1 cellular context compared by ENCODE assay signal in the genomic region with DNA sequence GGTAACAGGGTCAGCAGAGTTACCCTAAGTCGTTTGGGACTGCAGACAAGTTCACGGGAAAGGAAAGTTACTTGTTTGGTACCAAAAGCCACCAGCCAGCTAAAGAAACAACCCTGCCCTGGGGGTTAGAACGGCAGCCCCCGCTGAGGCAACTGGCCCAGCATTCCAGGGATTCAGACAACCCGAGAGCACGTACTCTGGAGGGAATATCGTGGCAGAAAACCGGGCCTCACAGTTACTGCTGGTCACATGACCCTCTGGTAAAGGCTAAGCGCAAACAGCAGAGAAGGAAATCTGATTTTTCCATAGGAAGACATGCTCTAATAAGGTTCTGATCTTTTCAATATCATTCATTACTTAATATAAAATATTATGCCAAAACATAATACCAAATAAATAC.
TF ChIP-seq lines count a peak whose summit lies in the region.

No MANE protein-coding gene starts in this region.

TF ChIP-seq in WTC11, 78 proteins besides CTCF, POLR2A, EP300 and RAD21 (continued from another document):
- TF ChIP-seq AFF4 (CRISPR knock-in tag; IDR thresholded peaks at IDR 0.05; ENCODE audit: borderline replicate concordance), result no peak
- TF ChIP-seq, protein P1, sequence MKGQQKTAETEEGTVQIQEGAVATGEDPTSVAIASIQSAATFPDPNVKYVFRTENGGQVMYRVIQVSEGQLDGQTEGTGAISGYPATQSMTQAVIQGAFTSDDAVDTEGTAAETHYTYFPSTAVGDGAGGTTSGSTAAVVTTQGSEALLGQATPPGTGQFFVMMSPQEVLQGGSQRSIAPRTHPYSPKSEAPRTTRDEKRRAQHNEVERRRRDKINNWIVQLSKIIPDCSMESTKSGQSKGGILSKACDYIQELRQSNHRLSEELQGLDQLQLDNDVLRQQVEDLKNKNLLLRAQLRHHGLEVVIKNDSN (CRISPR knock-in tag; IDR thresholded peaks at IDR 0.05), result peak; percentile 62; the same call in 1 of the 2 replicates
TF ChIP-seq in WTC11: peak in this region for 2.
